Comparison of ENCODE assay signal across 1 cellular context in the genomic region with DNA sequence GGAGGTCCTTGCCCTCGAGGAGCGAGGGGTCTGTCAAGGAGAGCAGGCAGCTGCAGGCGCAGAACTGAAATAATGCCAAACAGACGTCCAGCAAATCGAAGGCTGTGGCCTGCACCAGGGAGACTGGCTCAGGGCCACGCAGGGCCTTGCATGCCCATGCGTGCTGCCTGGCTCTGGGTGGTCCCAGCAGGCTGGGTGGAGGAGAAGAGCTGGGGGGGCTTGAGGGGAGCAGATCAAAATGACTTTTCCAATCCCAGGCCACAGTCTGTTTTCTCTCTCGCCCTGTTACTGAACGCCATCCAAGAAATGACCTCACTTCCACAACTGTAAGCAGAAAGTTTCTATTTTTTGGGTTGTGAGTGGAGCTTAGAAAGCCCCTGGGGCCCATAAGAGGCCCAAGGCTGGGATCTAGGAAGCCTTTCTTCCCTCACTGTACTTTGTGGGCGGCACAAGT.
TF ChIP-seq lines count a peak whose summit lies in the region.

No MANE protein-coding gene starts in this region.

TF ChIP-seq in HepG2, 621 proteins besides CTCF, POLR2A, EP300 and RAD21 (continued from another document):
- TF ChIP-seq HNF1A (IDR thresholded peaks at IDR 0.05; ENCODE audit: low read depth), result no peak
- no peak for TF ChIP-seq HNF1A (CRISPR knock-in tag; IDR thresholded peaks at IDR 0.05; ENCODE audit: borderline replicate concordance)
- no peak for TF ChIP-seq ZNF274 (CRISPR knock-in tag; IDR thresholded peaks at IDR 0.05)
- no peak for TF ChIP-seq SMAD3 (CRISPR knock-in tag; IDR thresholded peaks at IDR 0.05)
- no peak for TF ChIP-seq SMARCC2 (IDR thresholded peaks at IDR 0.05)
- no peak for TF ChIP-seq ATF3 (CRISPR knock-in tag; IDR thresholded peaks at IDR 0.05)
- no peak for TF ChIP-seq JUN (CRISPR knock-in tag; IDR thresholded peaks at IDR 0.05)
- TF ChIP-seq, protein P1, sequence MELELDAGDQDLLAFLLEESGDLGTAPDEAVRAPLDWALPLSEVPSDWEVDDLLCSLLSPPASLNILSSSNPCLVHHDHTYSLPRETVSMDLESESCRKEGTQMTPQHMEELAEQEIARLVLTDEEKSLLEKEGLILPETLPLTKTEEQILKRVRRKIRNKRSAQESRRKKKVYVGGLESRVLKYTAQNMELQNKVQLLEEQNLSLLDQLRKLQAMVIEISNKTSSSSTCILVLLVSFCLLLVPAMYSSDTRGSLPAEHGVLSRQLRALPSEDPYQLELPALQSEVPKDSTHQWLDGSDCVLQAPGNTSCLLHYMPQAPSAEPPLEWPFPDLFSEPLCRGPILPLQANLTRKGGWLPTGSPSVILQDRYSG (CRISPR knock-in tag; IDR thresholded peaks at IDR 0.05), result no peak
- no peak for TF ChIP-seq SRSF9 (IDR thresholded peaks at IDR 0.05; ENCODE audit: borderline replicate concordance, insufficient read depth, low read depth, low read length, poor library complexity, severe bottlenecking)
TF ChIP-seq in HepG2: peak in this region for 0.
